7 cellular contexts compared by ENCODE assay signal in genomic region chr7:104983620-104984539, GRCh38. TPM values are rescaled to one million over a fixed set of nuclear protein-coding genes. Genes with fewer than 3 reads are reported as not detected.
A peak's percentile ranks its signal among the peaks of the same experiment; 100 is the strongest.
DNase-seq lines count a peak whose midpoint lies in the region; ATAC-seq and TF ChIP-seq lines count a peak whose summit lies in the region.

No MANE protein-coding gene starts in this region.

- ATAC-seq in GM18499 (IDR thresholded peaks at IDR 0.05; ENCODE audit: insufficient read depth, unreplicated experiment) = peak; percentile 51
- peak; percentile 91 for ATAC-seq in HG02852 (IDR thresholded peaks at IDR 0.05; ENCODE audit: unreplicated experiment)
- ATAC-seq in gastrocnemius medialis = peak; percentile 86 to 89

- H3K27ac ChIP-seq in gastrocnemius medialis = no peak overlapping the region

- no peaks in the 10 kb centered on the region for H3K36me3 ChIP-seq in gastrocnemius medialis

- no peaks in the 10 kb centered on the region for H3K27me3 ChIP-seq in gastrocnemius medialis

- H3K4me1 ChIP-seq in gastrocnemius medialis = peaks cover 36 to 44% of the 10 kb centered on the region in 2 donors

- peak; percentile 90 for DNase-seq in NCI-H1694 treated with DMSO at 0.1 percent for 48 hours (lab: John Stamatoyannopoulos, UW)
- peak; percentile 75 for DNase-seq in T-helper 9 cell
- DNase-seq in astrocyte of the hippocampus (ENCODE audit: low read depth, low spot score) = peak; percentile 93
- peak; percentile 45 for DNase-seq in iPS DF 19.7 (ENCODE audit: low read depth, low spot score)
- peak; percentile 84 to 88 for DNase-seq in gastrocnemius medialis

- no peaks in the 10 kb centered on the region for H3K9me3 ChIP-seq in gastrocnemius medialis

- intact Hi-C loops in gastrocnemius medialis (cut with DNase I; ENCODE audit: low total_unique reads) = loop anchor here (1.0 to 5.0 kb wide), 6 partner anchors 29 to 539 kb away; partner anchors contain the start of genes PUS7 and SRPK2

- peak overlapping the region; percentile 68 to 82 (median 77) for H3K4me3 ChIP-seq in gastrocnemius medialis

- TF ChIP-seq CTCF in gastrocnemius medialis (IDR thresholded peaks at IDR 0.05 in 4 of 5, conservative IDR thresholded peaks at IDR 0.05 in 1 of 5) = peak; percentile 60 to 81 (median 70)

- peak; percentile 89 to 92 for TF ChIP-seq POLR2A in gastrocnemius medialis (IDR thresholded peaks at IDR 0.05)

- in situ Hi-C loops in gastrocnemius medialis (cut with MboI; ENCODE audit: low sequenced_read_pairs in 4 of 4) = loop anchor here in 3 of 4 donors (5.0 to 25.0 kb wide), 5 partner anchors 33 to 1128 kb away; partner anchors contain the start of gene SYPL1 (in 1 of the 3)

RNA-seq across cellular contexts. Expression of gene KMT2E, which starts 30.1 kb away (rescaled TPM):
- 10 to 100 TPM; 29.7 to 72.1 (median 38.0) TPM for total RNA-seq in gastrocnemius medialis
